Comparison of ENCODE assay signal across 10 cellular contexts in genomic region chr17:79036609-79037008, GRCh38. TPM values are rescaled to one million over a fixed set of nuclear protein-coding genes. Genes with fewer than 3 reads are reported as not detected.
A peak's percentile ranks its signal among the peaks of the same experiment; 100 is the strongest.
DNase-seq lines count a peak whose midpoint lies in the region; ATAC-seq and TF ChIP-seq lines count a peak whose summit lies in the region.
"Had no signal": no experiment of that assay in that cellular context is flagged by ENCODE, and none has a peak within 500 bp of the region (broad histone marks: within the 10 kb centered on the region; RNA-seq: fewer than 3 reads in every experiment).

No MANE protein-coding gene starts in this region.

- no peaks in the 10 kb centered on the region for H3K4me1 Mint-ChIP-seq in stimulated activated effector memory CD8-positive, alpha-beta T cell treated with anti-CD3 and anti-CD28 coated beads, Interleukin-12 subunit alpha, Interleukin-12 subunit beta, amount 100 ng/mL, for 72 hours
- H3K4me1 Mint-ChIP-seq: activated naive CD4-positive, alpha-beta T cell treated with anti-CD3 and anti-CD28 coated beads, Interleukin-2, amount 50 U/mL, for 24 hours had no signal

- peak overlapping the region; percentile 51 for H3K9ac ChIP-seq in adipocyte (ENCODE audit: low read length)

- TF ChIP-seq CTCF in suprapubic skin (IDR thresholded peaks at IDR 0.05) = no peak

- no peaks in the 10 kb centered on the region for H3K27me3 ChIP-seq in adipocyte (replicated peaks; ENCODE audit: control insufficient read depth, insufficient read depth, low read length)
- H3K27me3 ChIP-seq in suprapubic skin = no peaks in the 10 kb centered on the region
- H3K27me3 ChIP-seq: Peyer's patch had no signal

- peaks cover 52% of the 10 kb centered on the region for H3K4me1 ChIP-seq in adipocyte (ENCODE audit: control insufficient read depth, insufficient read depth, low read length)
- H3K4me1 ChIP-seq in suprapubic skin = peaks cover 68% of the 10 kb centered on the region

- H3K27ac Mint-ChIP-seq in stimulated activated effector memory CD8-positive, alpha-beta T cell treated with anti-CD3 and anti-CD28 coated beads, Interleukin-12 subunit alpha, Interleukin-12 subunit beta, amount 100 ng/mL, for 72 hours = no peak overlapping the region
- H3K27ac Mint-ChIP-seq: activated naive CD4-positive, alpha-beta T cell treated with anti-CD3 and anti-CD28 coated beads, Interleukin-2, amount 50 U/mL, for 24 hours had no signal

- H3K4me3 ChIP-seq in adipocyte (ENCODE audit: low read length) = no peak overlapping the region
- no peak overlapping the region for H3K4me3 ChIP-seq in suprapubic skin
- H3K4me3 ChIP-seq: Peyer's patch had no signal

- peak overlapping the region; percentile 23 for H3K27ac ChIP-seq in suprapubic skin
- H3K27ac ChIP-seq: Peyer's patch had no signal

- H3K9me3 Mint-ChIP-seq in stimulated activated effector memory CD8-positive, alpha-beta T cell treated with anti-CD3 and anti-CD28 coated beads, Interleukin-12 subunit alpha, Interleukin-12 subunit beta, amount 100 ng/mL, for 72 hours = no peaks in the 10 kb centered on the region
- H3K9me3 Mint-ChIP-seq: activated naive CD4-positive, alpha-beta T cell treated with anti-CD3 and anti-CD28 coated beads, Interleukin-2, amount 50 U/mL, for 24 hours had no signal

- DNase-seq in HPDE6-E6E7 (ENCODE audit: extremely low spot score) (peak; percentile 88), adipocyte (ENCODE audit: low read depth) (peak; percentile 91), iPS-NIHi11 (ENCODE audit: low spot score) (peak; percentile 1), suprapubic skin (ENCODE audit: low spot score in 2 of 2) (peak in 1 of 2 donors; percentile 56)
- no peak for DNase-seq in activated naive CD4-positive, alpha-beta T cell treated with Interleukin-2 at 50 U/mL for 16 hours
- DNase-seq in stimulated activated effector memory CD8-positive, alpha-beta T cell treated with anti-CD3 and anti-CD28 coated beads, Interleukin-12 subunit alpha, Interleukin-12 subunit beta, amount 100 ng/mL, for 72 hours (ENCODE audit: low spot score in 2 of 2) = no peak

- no peak for TF ChIP-seq EP300 in suprapubic skin (IDR thresholded peaks at IDR 0.05)

- TF ChIP-seq POLR2A in suprapubic skin (IDR thresholded peaks at IDR 0.05) = no peak

- no peaks in the 10 kb centered on the region for H3K9me3 ChIP-seq in adipocyte (ENCODE audit: control insufficient read depth, low read length)
- no peaks in the 10 kb centered on the region for H3K9me3 ChIP-seq in suprapubic skin
- H3K9me3 ChIP-seq: Peyer's patch had no signal

- no peak overlapping the region for H3K4me3 Mint-ChIP-seq in stimulated activated effector memory CD8-positive, alpha-beta T cell treated with anti-CD3 and anti-CD28 coated beads, Interleukin-12 subunit alpha, Interleukin-12 subunit beta, amount 100 ng/mL, for 72 hours
- H3K4me3 Mint-ChIP-seq: activated naive CD4-positive, alpha-beta T cell treated with anti-CD3 and anti-CD28 coated beads, Interleukin-2, amount 50 U/mL, for 24 hours had no signal

- WGBS in suprapubic skin = 65% methylated on average over 2 of the region's 2 CpGs

- H3K36me3 ChIP-seq in adipocyte (ENCODE audit: control insufficient read depth, insufficient read depth, low read length, severe bottlenecking) = peaks cover 3% of the 10 kb centered on the region
- no peaks in the 10 kb centered on the region for H3K36me3 ChIP-seq in suprapubic skin
- H3K36me3 ChIP-seq: Peyer's patch had no signal

- H3K36me3 Mint-ChIP-seq in stimulated activated effector memory CD8-positive, alpha-beta T cell treated with anti-CD3 and anti-CD28 coated beads, Interleukin-12 subunit alpha, Interleukin-12 subunit beta, amount 100 ng/mL, for 72 hours = no peaks in the 10 kb centered on the region
- H3K36me3 Mint-ChIP-seq: activated naive CD4-positive, alpha-beta T cell treated with anti-CD3 and anti-CD28 coated beads, Interleukin-2, amount 50 U/mL, for 24 hours had no signal

- ATAC-seq in HG02798 (IDR thresholded peaks at IDR 0.05; ENCODE audit: poor library complexity, unreplicated experiment) (no peak), GM19397 (IDR thresholded peaks at IDR 0.05; ENCODE audit: unreplicated experiment) (no peak)
- no peak for ATAC-seq in stimulated activated effector memory CD8-positive, alpha-beta T cell treated with anti-CD3 and anti-CD28 coated beads, Interleukin-12 subunit alpha, Interleukin-12 subunit beta, amount 100 ng/mL, for 72 hours

RNA-seq across cellular contexts. Expression of gene C1QTNF1, which starts 12.6 kb away (rescaled TPM):
- total RNA-seq in suprapubic skin = 10 to 100 TPM; 15.7 to 38.1 (median 23.5) TPM

RNA-seq across cellular contexts. Expression of gene CANT1, which starts 27.0 kb away (rescaled TPM):
- 10 to 100 TPM; 21.8 to 37.4 (median 30.1) TPM for total RNA-seq in suprapubic skin

RNA-seq across cellular contexts. Expression of gene ENGASE, which starts 38.0 kb away (rescaled TPM):
- 10 to 100 TPM; 20.6 to 87.6 (median 38.4) TPM for total RNA-seq in suprapubic skin

RNA-seq across cellular contexts. Expression of gene LGALS3BP, which starts 56.9 kb away (rescaled TPM):
- 100 to 1,000 TPM in 2 of 4 donors, 10 to 100 TPM in 2; 70.2 to 162 (median 105) TPM for total RNA-seq in suprapubic skin

Comparison
In these comparisons a context has a peak if more than half of its experiments do, and no peak if none do; other contexts are left out.
1. DNase-seq: peak in HPDE6-E6E7 (single experiment), adipocyte (single experiment) and iPS-NIHi11 (single experiment); none in activated naive CD4-positive, alpha-beta T cell treated with Interleukin-2 at 50 U/mL for 16 hours (single experiment) and stimulated activated effector memory CD8-positive, alpha-beta T cell treated with anti-CD3 and anti-CD28 coated beads, Interleukin-12 subunit alpha, Interleukin-12 subunit beta, amount 100 ng/mL, for 72 hours (0 of 2).